27 cellular contexts compared by ENCODE assay signal in genomic region chr2:236527198-236527640, GRCh38. TPM values are rescaled to one million over a fixed set of nuclear protein-coding genes. Genes with fewer than 3 reads are reported as not detected.
"Had no signal": no experiment of that assay in that cellular context is flagged by ENCODE, and none has a peak within 500 bp of the region (broad histone marks: within the 10 kb centered on the region; RNA-seq: fewer than 3 reads in every experiment).

No MANE protein-coding gene starts in this region.

- FAIRE-seq: endometrium, islet of Langerhans, urothelium cell line had no signal

- H3K4me3 ChIP-seq: ascending aorta, neural progenitor cell, prostate gland had no signal

- H3K9ac ChIP-seq: neural progenitor cell had no signal

- H3K27me3 ChIP-seq: ascending aorta, neural progenitor cell had no signal

- H3K4me2 ChIP-seq: neural progenitor cell had no signal

- H3K27ac ChIP-seq: ascending aorta, neural progenitor cell, prostate gland had no signal

- H2AFZ ChIP-seq: neural progenitor cell had no signal

- H3K9me3 ChIP-seq: ascending aorta, prostate gland had no signal

- H3K4me1 ChIP-seq: ascending aorta, neural progenitor cell, prostate gland had no signal

- H3K4me1 Mint-ChIP-seq: activated CD4-positive, alpha-beta T cell treated with anti-CD3 and anti-CD28 coated beads for 36 hours; activated T-helper 17 cell treated with anti-CD3 and anti-CD28 coated beads, Interleukin-2, amount 50 U/mL, for 72 hours; naive B cell; neural progenitor cell; WTC11 had no signal

- H3K4me3 Mint-ChIP-seq: activated CD4-positive, alpha-beta T cell treated with anti-CD3 and anti-CD28 coated beads for 36 hours; activated T-cell treated with anti-CD3 and anti-CD28 coated beads, Interleukin-2, amount 50 U/mL, for 24 hours; activated T-helper 17 cell treated with anti-CD3 and anti-CD28 coated beads, Interleukin-2, amount 50 U/mL, for 72 hours; naive B cell; neural progenitor cell; WTC11 had no signal

- H3K27me3 Mint-ChIP-seq: activated CD4-positive, alpha-beta T cell treated with anti-CD3 and anti-CD28 coated beads for 36 hours; activated T-cell treated with anti-CD3 and anti-CD28 coated beads, Interleukin-2, amount 50 U/mL, for 24 hours had no signal

- H3K36me3 ChIP-seq: ascending aorta, neural progenitor cell, prostate gland had no signal

- DNase-seq: activated CD4-positive, alpha-beta T cell treated with anti-CD3 and anti-CD28 coated beads for 36 hours; activated CD4-positive, alpha-beta T cell treated with anti-CD3 and anti-CD28 coated beads, Interleukin-2, amount 50 U/mL, for 4 hours; activated CD8-positive, alpha-beta memory T cell treated with anti-CD3 and anti-CD28 coated beads for 24 hours; activated CD8-positive, alpha-beta memory T cell treated with anti-CD3 and anti-CD28 coated beads, Interleukin-2, amount 50 U/mL, for 4 hours; activated T-cell treated with anti-CD3 and anti-CD28 coated beads, Interleukin-2, amount 50 U/mL, for 24 hours; cerebellar nuclear complex; cortex of kidney; foreskin melanocyte; glutamatergic neuron; hypothalamus; left ventricle myocardium superior; mammary epithelial cell; naive B cell; stimulated activated CD4-positive, alpha-beta T cell treated with anti-CD3 and anti-CD28 coated beads, Interleukin-12 subunit alpha, Interleukin-12 subunit beta, amount 100 ng/mL, for 4 hours; stimulated activated CD4-positive, alpha-beta T cell treated with anti-CD3 and anti-CD28 coated beads, Interleukin-4, amount 100 ng/mL, for 4 hours; stimulated activated naive CD8-positive, alpha-beta T cell treated with anti-CD3 and anti-CD28 coated beads, Interleukin-15, Interleukin-2, amounts not matched to agents 100 U/mL and 50 U/mL, for 24 hours; T-helper 9 cell had no signal

- H3K36me3 Mint-ChIP-seq: activated naive CD4-positive, alpha-beta T cell treated with anti-CD3 and anti-CD28 coated beads, Interleukin-2, amount 50 U/mL, for 72 hours; naive B cell; neural progenitor cell; WTC11 had no signal

- H3K27ac Mint-ChIP-seq: activated CD4-positive, alpha-beta T cell treated with anti-CD3 and anti-CD28 coated beads for 36 hours; activated naive CD4-positive, alpha-beta T cell treated with anti-CD3 and anti-CD28 coated beads, Interleukin-2, amount 50 U/mL, for 72 hours; activated T-cell treated with anti-CD3 and anti-CD28 coated beads, Interleukin-2, amount 50 U/mL, for 24 hours; activated T-helper 17 cell treated with anti-CD3 and anti-CD28 coated beads, Interleukin-2, amount 50 U/mL, for 72 hours; neural progenitor cell; WTC11 had no signal

- H3K9me3 Mint-ChIP-seq: activated naive CD4-positive, alpha-beta T cell treated with anti-CD3 and anti-CD28 coated beads, Interleukin-2, amount 50 U/mL, for 72 hours; activated T-cell treated with anti-CD3 and anti-CD28 coated beads, Interleukin-2, amount 50 U/mL, for 24 hours; activated T-helper 17 cell treated with anti-CD3 and anti-CD28 coated beads, Interleukin-2, amount 50 U/mL, for 72 hours; naive B cell had no signal

RNA-seq across cellular contexts. Expression of gene ACKR3, which starts 42.4 kb away (rescaled TPM):
- total RNA-seq: epithelial cell of proximal tubule had no signal
